8 cellular contexts compared by ENCODE assay signal in the genomic region with DNA sequence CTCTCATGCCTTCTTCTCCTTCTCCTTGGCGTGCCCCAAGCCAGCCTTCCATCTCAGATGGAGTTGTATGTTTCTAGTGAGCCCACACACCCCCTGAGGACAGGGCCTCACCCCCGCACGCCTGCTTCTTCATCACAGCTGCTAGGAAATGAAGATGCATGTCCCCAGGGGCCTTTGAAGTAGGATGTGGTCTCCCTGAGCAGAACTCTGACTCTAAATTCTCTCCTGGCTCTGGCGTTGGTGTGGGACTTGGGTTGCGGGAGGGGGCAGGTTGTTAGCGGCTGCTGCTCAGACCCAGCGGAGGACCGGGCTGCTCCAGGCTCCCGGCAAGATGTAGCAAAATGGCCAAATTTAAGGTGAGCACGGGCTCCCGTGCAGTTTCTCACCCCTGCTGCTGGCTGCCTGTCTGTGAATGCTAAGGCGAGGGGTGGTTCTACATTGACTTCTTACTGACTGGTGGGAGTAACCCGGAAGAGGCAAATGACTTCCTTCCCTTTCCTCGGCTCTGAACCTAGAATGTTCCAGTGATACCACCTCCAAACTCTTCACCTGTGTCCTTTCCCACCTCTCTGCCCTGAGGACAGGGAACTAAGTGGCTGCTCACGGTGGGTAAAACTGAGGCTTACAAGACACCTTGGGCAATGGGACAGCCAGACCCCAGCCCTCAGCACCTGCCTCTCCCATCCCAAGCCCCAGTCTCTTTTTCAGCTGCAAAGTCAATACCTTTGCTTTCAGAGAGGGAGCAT. TPM values are rescaled to one million over a fixed set of nuclear protein-coding genes. Genes with fewer than 3 reads are reported as not detected.
A peak's percentile ranks its signal among the peaks of the same experiment; 100 is the strongest.
DNase-seq lines count a peak whose midpoint lies in the region; ATAC-seq and TF ChIP-seq lines count a peak whose summit lies in the region.

No MANE protein-coding gene starts in this region.

- no peaks in the 10 kb centered on the region for H3K36me3 ChIP-seq in sigmoid colon
- no peaks in the 10 kb centered on the region for H3K36me3 ChIP-seq in upper lobe of left lung
- no peaks in the 10 kb centered on the region for H3K36me3 ChIP-seq in testis (ENCODE audit: low read depth, missing control alignments)
- H3K36me3 ChIP-seq in GM23338 (ENCODE audit: insufficient read depth), result no peaks in the 10 kb centered on the region

- peak; percentile 46 for ATAC-seq in GM18861 (IDR thresholded peaks at IDR 0.05; ENCODE audit: unreplicated experiment)
- no peak for ATAC-seq in GM18873 (IDR thresholded peaks at IDR 0.05; ENCODE audit: low FRiP score, unreplicated experiment)
- ATAC-seq in upper lobe of left lung (ENCODE audit: low FRiP score in 2 of 2), result no peak
- no peak for ATAC-seq in GM23338

- no peak for TF ChIP-seq POLR2A in sigmoid colon (IDR thresholded peaks at IDR 0.05)
- no peak for TF ChIP-seq POLR2A in upper lobe of left lung (IDR thresholded peaks at IDR 0.05)
- TF ChIP-seq POLR2A in testis (IDR thresholded peaks at IDR 0.05), result no peak

- 67 to 79% methylated on average over 15 of the region's 15 CpGs for WGBS in sigmoid colon, 2 donors
- 65 to 70% methylated on average over 9 to 15 of the region's 15 CpGs for whole genome bisulfite sequencing in upper lobe of left lung, 2 donors
- 70% methylated on average over 8 to 15 of the region's 15 CpGs for WGBS in testis, 2 donors

- H3K4me3 Mint-ChIP-seq in brain, result peak overlapping the region in 1 of 5 experiments; percentile 24
- no peak overlapping the region for H3K4me3 Mint-ChIP-seq in GM23338

- H3K4me1 Mint-ChIP-seq in brain, result peaks cover 45% of the 10 kb centered on the region
- H3K4me1 Mint-ChIP-seq in GM23338, result peaks cover 50% of the 10 kb centered on the region

- no peaks in the 10 kb centered on the region for H3K9me2 ChIP-seq in GM23338 (ENCODE audit: insufficient read depth)

- no peak overlapping the region for H3K4me2 ChIP-seq in GM23338

- H2AFZ ChIP-seq in GM23338, result no peak overlapping the region

- no peaks in the 10 kb centered on the region for H3K9me3 ChIP-seq in sigmoid colon
- H3K9me3 ChIP-seq in upper lobe of left lung, result no peaks in the 10 kb centered on the region
- no peaks in the 10 kb centered on the region for H3K9me3 ChIP-seq in testis

- TF ChIP-seq CTCF in brain (conservative IDR thresholded peaks at IDR 0.05), result no peak
- TF ChIP-seq CTCF in sigmoid colon (IDR thresholded peaks at IDR 0.05), result no peak
- TF ChIP-seq CTCF in upper lobe of left lung (IDR thresholded peaks at IDR 0.05), result no peak
- no peak for TF ChIP-seq CTCF in testis (IDR thresholded peaks at IDR 0.05)
- TF ChIP-seq CTCF in GM23338 (conservative IDR thresholded peaks at IDR 0.05; ENCODE audit: low read depth in 2 of 2), result no peak

- H3K79me2 ChIP-seq in GM23338 (replicated peaks; ENCODE audit: insufficient read depth), result peaks cover 56% of the 10 kb centered on the region

- H3K4me1 ChIP-seq in sigmoid colon (peaks cover 0 to 40% (median 31%) of the 10 kb centered on the region in 4 donors), upper lobe of left lung (peaks cover 6 to 20% (median 12%) of the 10 kb centered on the region in 4 donors), testis (peaks cover 9% of the 10 kb centered on the region), GM23338 (ENCODE audit: insufficient read depth) (peaks cover 11% of the 10 kb centered on the region)

- TF ChIP-seq EP300 in sigmoid colon (IDR thresholded peaks at IDR 0.05) (no peak), upper lobe of left lung (IDR thresholded peaks at IDR 0.05) (no peak)

- H3K27ac Mint-ChIP-seq in brain (peak overlapping the region in 3 of 5 experiments; percentile 55 to 59 (median 57)), GM23338 (no peak overlapping the region; the same call in 1 of the 2 replicates)

- peaks cover 3% of the 10 kb centered on the region for H3K27me3 Mint-ChIP-seq in brain
- H3K27me3 Mint-ChIP-seq in GM23338 (ENCODE audit: insufficient read depth, low read depth, poor library complexity), result peaks cover 7% of the 10 kb centered on the region

- H3K36me3 Mint-ChIP-seq in brain (no peaks in the 10 kb centered on the region), GM23338 (ENCODE audit: low read depth) (no peaks in the 10 kb centered on the region; the same call in 2 of the 3 replicates)

- H3K4me3 ChIP-seq in sigmoid colon (peak overlapping the region in 1 of 4 donors; percentile 22), upper lobe of left lung (no peak overlapping the region), testis (no peak overlapping the region), GM23338 (no peak overlapping the region)

- 0 out of 2 replicates have a peak, but pooled peaks cover 6% of the 10 kb centered on the region for H3F3A ChIP-seq in GM23338 (replicated peaks; ENCODE audit: low read depth)

- H4K20me1 ChIP-seq in GM23338 (replicated peaks; ENCODE audit: insufficient read depth), result no peaks in the 10 kb centered on the region; the same call in 1 of the 2 replicates

- H3K27me3 ChIP-seq in sigmoid colon, result no peaks in the 10 kb centered on the region
- no peaks in the 10 kb centered on the region for H3K27me3 ChIP-seq in upper lobe of left lung
- H3K27me3 ChIP-seq in testis, result no peaks in the 10 kb centered on the region
- no peaks in the 10 kb centered on the region for H3K27me3 ChIP-seq in GM23338 (ENCODE audit: insufficient read depth)

- intact Hi-C loops in sigmoid colon (cut with DNase I) (no loop called here), testis (cut with DNase I; ENCODE audit: low total_unique reads) (no loop called here)

- H3K27ac ChIP-seq in sigmoid colon (peak overlapping the region; percentile 67 to 77 (median 74)), upper lobe of left lung (no peak overlapping the region), testis (no peak overlapping the region), GM23338 (ENCODE audit: low read depth) (no peak overlapping the region)

- H3K9me3 Mint-ChIP-seq in brain (peaks cover 0 to 3% (median 0%) of the 10 kb centered on the region in 5 experiments), GM23338 (peaks cover 2% of the 10 kb centered on the region; the same call in 2 of the 3 replicates)

- DNase-seq in LHCN-M2 (ENCODE audit: low read depth) (peak; percentile 49), sigmoid colon (no peak), upper lobe of left lung (no peak), testis (no peak), GM23338 (ENCODE audit: low spot score) (no peak)

TF ChIP-seq in GM23338, 12 proteins besides CTCF, POLR2A, EP300 and RAD21 (continues in another document):
- TF ChIP-seq, protein P1, sequence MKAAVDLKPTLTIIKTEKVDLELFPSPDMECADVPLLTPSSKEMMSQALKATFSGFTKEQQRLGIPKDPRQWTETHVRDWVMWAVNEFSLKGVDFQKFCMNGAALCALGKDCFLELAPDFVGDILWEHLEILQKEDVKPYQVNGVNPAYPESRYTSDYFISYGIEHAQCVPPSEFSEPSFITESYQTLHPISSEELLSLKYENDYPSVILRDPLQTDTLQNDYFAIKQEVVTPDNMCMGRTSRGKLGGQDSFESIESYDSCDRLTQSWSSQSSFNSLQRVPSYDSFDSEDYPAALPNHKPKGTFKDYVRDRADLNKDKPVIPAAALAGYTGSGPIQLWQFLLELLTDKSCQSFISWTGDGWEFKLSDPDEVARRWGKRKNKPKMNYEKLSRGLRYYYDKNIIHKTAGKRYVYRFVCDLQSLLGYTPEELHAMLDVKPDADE (IDR thresholded peaks at IDR 0.05), result no peak
- TF ChIP-seq POLR2AphosphoS5 (IDR thresholded peaks at IDR 0.05; ENCODE audit: low read depth), result no peak

RNA-seq across cellular contexts. Expression of a gene that starts 8.8 kb away (rescaled TPM):
- total RNA-seq in LHCN-M2 (2014; rRNA removed) (9.8 and 11.7 TPM in 2 replicates), sigmoid colon (10 to 100 TPM in 3 of 4 donors, 1 to 10 TPM in 1; 8.7 to 22.9 (median 12.3) TPM), upper lobe of left lung (1 to 10 TPM; 3.0 to 7.7 (median 4.2) TPM), testis (1 to 10 TPM; 5.8 to 7.6 TPM)
- polyA plus RNA-seq in LHCN-M2 (2012), result 9.4 TPM
- polyA plus RNA-seq in brain (ENCODE audit: insufficient read depth, low read depth, low replicate concordance) (17.9 TPM), sigmoid colon (10 to 100 TPM in 2 of 3 donors, 1 to 10 TPM in 1; 9.6 to 13.4 (median 12.9) TPM), testis (ENCODE audit: insufficient read depth, low read depth, low replicate concordance) (17.7 TPM), GM23338 (2016; fragmentation: Nextera tagmentation; extraction: Ambion mirVana) (2.5 and 2.8 TPM in 2 replicates)
- 5.6 and 8.4 TPM in 2 replicates for total RNA-seq in GM23338 (2014; rRNA removed; shearing (Covaris generic))

Comparison
In these comparisons a context has a peak if more than half of its experiments do, and no peak if none do; other contexts are left out.
1. H3K27ac ChIP-seq: peak in sigmoid colon (4 of 4); none in upper lobe of left lung (0 of 4), testis (0 of 2) and GM23338 (single experiment).